8 cellular contexts compared by ENCODE assay signal in genomic region chr14:49972840-49973239, GRCh38.
DNase-seq lines count a peak whose midpoint lies in the region; ATAC-seq and TF ChIP-seq lines count a peak whose summit lies in the region.

No MANE protein-coding gene starts in this region.

- H3K27ac Mint-ChIP-seq in HFFc6, result peak overlapping the region; percentile 96
- peak overlapping the region; percentile 96 for H3K27ac Mint-ChIP-seq in T-helper 1 cell treated with Interleukin-12 subunit alpha and Interleukin-12 subunit beta and Interleukin-4 antibody, amounts not matched to agents 30 μg/mL and 1 μg/mL, for 36 hours
- H3K27ac Mint-ChIP-seq in naive B cell, result peak overlapping the region; percentile 96 to 100 (median 99)

- H3K4me1 Mint-ChIP-seq in HFFc6 (ENCODE audit: low read depth) (peaks cover 82% of the 10 kb centered on the region), naive B cell (peaks cover 57 to 84% (median 73%) of the 10 kb centered on the region in 3 donors)
- H3K4me1 Mint-ChIP-seq in T-helper 1 cell treated with Interleukin-12 subunit alpha and Interleukin-12 subunit beta and Interleukin-4 antibody, amounts not matched to agents 30 μg/mL and 1 μg/mL, for 36 hours (ENCODE audit: low read depth), result peaks cover 56% of the 10 kb centered on the region

- peak; percentile 68 for DNase-seq in AG08396 (ENCODE audit: low spot score)
- peak; percentile 88 for DNase-seq in HFFc6
- DNase-seq in dermis microvascular lymphatic vessel endothelial cell (ENCODE audit: low read depth in 2 of 2), result peak; percentile 37 to 74
- no peak for DNase-seq in naive B cell
- no peak for DNase-seq in cortex of kidney (lab: John Stamatoyannopoulos, UW)
- DNase-seq in posterior cingulate gyrus, result no peak

- TF ChIP-seq CTCF in HFFc6 (IDR thresholded peaks at IDR 0.05), result no peak

- intact Hi-C loops in posterior cingulate gyrus (cut with DNase I), result no loop called here

- H3K36me3 Mint-ChIP-seq in HFFc6 (ENCODE audit: low read depth) (no peaks in the 10 kb centered on the region), naive B cell (no peaks in the 10 kb centered on the region)
- H3K36me3 Mint-ChIP-seq in T-helper 1 cell treated with Interleukin-12 subunit alpha and Interleukin-12 subunit beta and Interleukin-4 antibody, amounts not matched to agents 30 μg/mL and 1 μg/mL, for 36 hours (ENCODE audit: low read depth), result peaks cover 3% of the 10 kb centered on the region

- H3K9me3 Mint-ChIP-seq in HFFc6 (no peaks in the 10 kb centered on the region), naive B cell (no peaks in the 10 kb centered on the region)
- H3K9me3 Mint-ChIP-seq in T-helper 1 cell treated with Interleukin-12 subunit alpha and Interleukin-12 subunit beta and Interleukin-4 antibody, amounts not matched to agents 30 μg/mL and 1 μg/mL, for 36 hours, result no peaks in the 10 kb centered on the region

- peaks cover 4% of the 10 kb centered on the region; the same call in 1 of the 2 replicates for H3K27me3 Mint-ChIP-seq in HFFc6 (ENCODE audit: insufficient read depth)
- H3K27me3 Mint-ChIP-seq in T-helper 1 cell treated with Interleukin-12 subunit alpha and Interleukin-12 subunit beta and Interleukin-4 antibody, amounts not matched to agents 30 μg/mL and 1 μg/mL, for 36 hours (ENCODE audit: low read depth), result no peaks in the 10 kb centered on the region
- H3K27me3 Mint-ChIP-seq in naive B cell, result no peaks in the 10 kb centered on the region

- H3K4me3 Mint-ChIP-seq in HFFc6, result peak overlapping the region; percentile 85
- peak overlapping the region; percentile 81 for H3K4me3 Mint-ChIP-seq in T-helper 1 cell treated with Interleukin-12 subunit alpha and Interleukin-12 subunit beta and Interleukin-4 antibody, amounts not matched to agents 30 μg/mL and 1 μg/mL, for 36 hours
- H3K4me3 Mint-ChIP-seq in naive B cell, result peak overlapping the region in 5 of 8 donors; percentile 5 to 89 (median 74)

- ATAC-seq in naive B cell (ENCODE audit: low read depth in 2 of 2) (no peak), GM18861 (IDR thresholded peaks at IDR 0.05; ENCODE audit: unreplicated experiment) (no peak)

Comparison
In these comparisons a context has a peak if more than half of its experiments do, and no peak if none do; other contexts are left out.
1. DNase-seq: peak in AG08396 (single experiment), HFFc6 (single experiment) and dermis microvascular lymphatic vessel endothelial cell (2 of 2); none in naive B cell (single experiment), cortex of kidney (single experiment) and posterior cingulate gyrus (0 of 10).
2. Peak in every context shown above with its lines, with median percentiles within 50 percentile points of each other: H3K27ac Mint-ChIP-seq and H3K4me3 Mint-ChIP-seq.